In the genomic region with DNA sequence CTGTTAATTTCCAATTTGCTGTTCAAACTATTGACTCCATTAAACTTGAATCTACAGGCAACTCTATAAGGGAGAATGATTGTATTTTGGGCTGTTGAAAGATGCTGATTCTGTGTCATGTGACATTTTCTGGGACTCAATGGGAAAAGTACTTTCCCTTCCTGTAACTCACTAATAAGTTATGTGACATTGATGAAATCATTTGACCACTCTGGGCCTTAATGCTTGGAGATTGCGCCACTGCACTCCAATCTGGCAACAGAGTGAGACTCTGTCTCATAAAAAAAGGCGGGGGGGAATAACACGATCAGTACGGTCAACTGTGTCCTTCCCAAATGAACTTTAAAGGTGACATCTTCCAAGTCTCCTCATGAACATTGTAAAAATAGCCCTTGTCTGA, we compare ENCODE assay signal across 18 cellular contexts.
A peak's percentile ranks its signal among the peaks of the same experiment; 100 is the strongest.
DNase-seq lines count a peak whose midpoint lies in the region; ATAC-seq and TF ChIP-seq lines count a peak whose summit lies in the region.
"Had no signal": no experiment of that assay in that cellular context is flagged by ENCODE, and none has a peak within 500 bp of the region (broad histone marks: within the 10 kb centered on the region; RNA-seq: fewer than 3 reads in every experiment).

No MANE protein-coding gene starts in this region.

- 77% methylated on average over 4 of the region's 4 CpGs for WGBS in SK-N-SH (ENCODE audit: low lambda C conversion rate)

- H3F3A ChIP-seq in SK-N-SH (replicated peaks; ENCODE audit: insufficient read depth): no peaks in the 10 kb centered on the region

- H3K4me2 ChIP-seq in SK-N-SH: no peak overlapping the region
- H3K4me2 ChIP-seq: KMS-11 had no signal

- H2AFZ ChIP-seq in ACC112 (ENCODE audit: low read length, unreplicated experiment) (peak overlapping the region; percentile 32), SK-N-SH (ENCODE audit: low read depth) (no peak overlapping the region)

- no peak for TF ChIP-seq RAD21 in SK-N-SH (IDR thresholded peaks at IDR 0.05; ENCODE audit: low read length)

- no peaks in the 10 kb centered on the region for H3K36me3 ChIP-seq in ACC112 (ENCODE audit: insufficient read depth, low read length)
- H3K36me3 ChIP-seq in SK-N-SH (replicated peaks in 1 of 2; ENCODE audit: control insufficient read depth in 1 of 2, insufficient read depth in 2 of 2, low read length in 1 of 2): no peaks in the 10 kb centered on the region
- H3K36me3 ChIP-seq: SJSA1 had no signal

- H3K4me3 ChIP-seq in ACC112 (ENCODE audit: low read depth, low read length): no peak overlapping the region
- H3K4me3 ChIP-seq in cardiac fibroblast (replicated peaks in 1 of 2; ENCODE audit: low read depth in 2 of 2, low read length in 2 of 2): no peak overlapping the region
- H3K4me3 ChIP-seq in SK-N-SH (ENCODE audit: low read depth in 2 of 2, low read length in 1 of 2): no peak overlapping the region
- H3K4me3 ChIP-seq: SJSA1 had no signal

- no peak for TF ChIP-seq CTCF in cardiac fibroblast (IDR thresholded peaks at IDR 0.05; ENCODE audit: low read depth, low read length)
- no peak for TF ChIP-seq CTCF in SK-N-SH (IDR thresholded peaks at IDR 0.05)

- POLR2A ChIA-PET in SK-N-SH (lab: Yijun Ruan, JAX): no interaction called here

- H3K27ac ChIP-seq in ACC112 (ENCODE audit: low read depth, low read length): 0 out of 2 replicates have a peak overlapping the region, but pooled peaks have one; percentile 9
- no peak overlapping the region for H3K27ac ChIP-seq in SK-N-SH (ENCODE audit: low read depth in 2 of 2, low read length in 1 of 2)
- H3K27ac ChIP-seq: KMS-11, RWPE1, SJSA1 had no signal

- DNase-seq in LHCN-M2 (ENCODE audit: low read depth): peak; percentile 21
- peak; percentile 23 to 75 for DNase-seq in cardiac fibroblast (ENCODE audit: low read depth in 2 of 2)
- peak; percentile 12 for DNase-seq in kidney tubule cell (ENCODE audit: low spot score)
- DNase-seq in AG08396 (ENCODE audit: low spot score): no peak
- DNase-seq in central memory CD4-positive, alpha-beta T cell: no peak
- DNase-seq in SK-N-SH: no peak
- DNase-seq: AML-193, Caco-2, DMS53, NCI-H1417, NCI-H187 treated with DMSO at 0.1 percent for 48 hours, NCI-H345 had no signal

- H3K27me3 ChIP-seq in ACC112 (ENCODE audit: insufficient read depth, low read length) (no peaks in the 10 kb centered on the region), SK-N-SH (ENCODE audit: insufficient read depth) (no peaks in the 10 kb centered on the region)
- H3K27me3 ChIP-seq: SJSA1 had no signal

- H3K9me2 ChIP-seq in SK-N-SH: no peaks in the 10 kb centered on the region

- H3K9ac ChIP-seq in SK-N-SH: no peak overlapping the region
- H3K9ac ChIP-seq: KMS-11 had no signal

- no peaks in the 10 kb centered on the region for H3K79me2 ChIP-seq in ACC112 (ENCODE audit: control insufficient read depth, insufficient read depth, low read length, unreplicated experiment)
- no peaks in the 10 kb centered on the region for H3K79me2 ChIP-seq in SK-N-SH (ENCODE audit: insufficient read depth)

- CTCF ChIA-PET in SK-N-SH (lab: Yijun Ruan, JAX): no interaction called here

- H3K9me3 ChIP-seq in SK-N-SH: no peaks in the 10 kb centered on the region
- H3K9me3 ChIP-seq: Caco-2, SJSA1 had no signal

- ATAC-seq in HG03139 (IDR thresholded peaks at IDR 0.05; ENCODE audit: unreplicated experiment): no peak
- ATAC-seq: PC-3 had no signal

- TF ChIP-seq EP300 in SK-N-SH (IDR thresholded peaks at IDR 0.05; ENCODE audit: borderline replicate concordance in 1 of 2, low read depth in 1 of 2, low read length in 1 of 2): no peak

- H3K4me1 ChIP-seq in ACC112 (ENCODE audit: control insufficient read depth, insufficient read depth, low read length, unreplicated experiment) (no peaks in the 10 kb centered on the region), SK-N-SH (ENCODE audit: control insufficient read depth in 1 of 2, insufficient read depth in 2 of 2, low read depth in 1 of 2, low read length in 1 of 2) (peaks cover 0 to 4% of the 10 kb centered on the region in 2 experiments; a peak in 1 of 4 replicates)
- H3K4me1 ChIP-seq: Caco-2, SJSA1 had no signal

- no peaks in the 10 kb centered on the region for H4K20me1 ChIP-seq in SK-N-SH (ENCODE audit: insufficient read depth)

TF ChIP-seq in SK-N-SH, 30 proteins besides CTCF, POLR2A, EP300 and RAD21:
- TF ChIP-seq FOXJ3 (CRISPR knock-in tag; IDR thresholded peaks at IDR 0.05): no peak
- TF ChIP-seq MEF2A (IDR thresholded peaks at IDR 0.05; ENCODE audit: borderline replicate concordance, low read depth): no peak
- TF ChIP-seq, protein P1, sequence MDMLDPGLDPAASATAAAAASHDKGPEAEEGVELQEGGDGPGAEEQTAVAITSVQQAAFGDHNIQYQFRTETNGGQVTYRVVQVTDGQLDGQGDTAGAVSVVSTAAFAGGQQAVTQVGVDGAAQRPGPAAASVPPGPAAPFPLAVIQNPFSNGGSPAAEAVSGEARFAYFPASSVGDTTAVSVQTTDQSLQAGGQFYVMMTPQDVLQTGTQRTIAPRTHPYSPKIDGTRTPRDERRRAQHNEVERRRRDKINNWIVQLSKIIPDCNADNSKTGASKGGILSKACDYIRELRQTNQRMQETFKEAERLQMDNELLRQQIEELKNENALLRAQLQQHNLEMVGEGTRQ (IDR thresholded peaks at IDR 0.05; ENCODE audit: borderline replicate concordance, low read depth, low read length): no peak
- TF ChIP-seq, protein P2, sequence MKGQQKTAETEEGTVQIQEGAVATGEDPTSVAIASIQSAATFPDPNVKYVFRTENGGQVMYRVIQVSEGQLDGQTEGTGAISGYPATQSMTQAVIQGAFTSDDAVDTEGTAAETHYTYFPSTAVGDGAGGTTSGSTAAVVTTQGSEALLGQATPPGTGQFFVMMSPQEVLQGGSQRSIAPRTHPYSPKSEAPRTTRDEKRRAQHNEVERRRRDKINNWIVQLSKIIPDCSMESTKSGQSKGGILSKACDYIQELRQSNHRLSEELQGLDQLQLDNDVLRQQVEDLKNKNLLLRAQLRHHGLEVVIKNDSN (IDR thresholded peaks at IDR 0.05; ENCODE audit: borderline replicate concordance, low read depth): no peak
- no peak for TF ChIP-seq MXI1 (IDR thresholded peaks at IDR 0.05; ENCODE audit: low read depth, low read length)
- TF ChIP-seq TAF1 (IDR thresholded peaks at IDR 0.05; ENCODE audit: borderline replicate concordance, low read depth, low read length): no peak
- no peak for TF ChIP-seq RXRA (IDR thresholded peaks at IDR 0.05; ENCODE audit: borderline replicate concordance, low read depth)
- TF ChIP-seq SMC3 (IDR thresholded peaks at IDR 0.05; ENCODE audit: low read depth, low read length): no peak

Comparison
In these comparisons a context has a peak if more than half of its experiments do, and no peak if none do; other contexts are left out.
1. DNase-seq: peak in LHCN-M2 (single experiment), cardiac fibroblast (2 of 2) and kidney tubule cell (single experiment); none in AG08396 (single experiment), central memory CD4-positive, alpha-beta T cell (single experiment) and SK-N-SH (single experiment).